In genomic region chr10:54284526-54285193, GRCh38 we compare ENCODE assay signal across 27 cellular contexts.
DNase-seq lines count a peak whose midpoint lies in the region; ATAC-seq, FAIRE-seq and TF ChIP-seq lines count a peak whose summit lies in the region.
"Had no signal": no experiment of that assay in that cellular context is flagged by ENCODE, and none has a peak within 500 bp of the region (broad histone marks: within the 10 kb centered on the region; RNA-seq: fewer than 3 reads in every experiment).

No MANE protein-coding gene starts in this region.

- H3K4me1 ChIP-seq in RWPE2 (ENCODE audit: insufficient read depth, poor library complexity, severe bottlenecking), result no peaks in the 10 kb centered on the region
- H3K4me1 ChIP-seq: stomach had no signal

- FAIRE-seq in bronchial epithelial cell (lab: Jason Lieb, UNC), result no peak
- FAIRE-seq: endothelial cell of umbilical vein had no signal

- H3K4me3 ChIP-seq in RWPE2 (ENCODE audit: severe bottlenecking) (no peak overlapping the region), bronchial epithelial cell (ENCODE audit: low read depth, low read length) (no peak overlapping the region)
- H3K4me3 ChIP-seq: stomach had no signal

- no peak for TF ChIP-seq CTCF in RWPE2 (IDR thresholded peaks at IDR 0.05; ENCODE audit: poor library complexity, severe bottlenecking)
- TF ChIP-seq CTCF in bronchial epithelial cell (IDR thresholded peaks at IDR 0.05; ENCODE audit: insufficient read depth, low read length, severe bottlenecking), result no peak

- H3K9me3 ChIP-seq in RWPE2 (ENCODE audit: severe bottlenecking), result no peaks in the 10 kb centered on the region
- H3K9me3 ChIP-seq: SK-N-SH had no signal

- ATAC-seq in RWPE2 (ENCODE audit: low read depth), result peak; percentile 42; the same call in 2 of the 3 replicates
- ATAC-seq in HG03097 (IDR thresholded peaks at IDR 0.05; ENCODE audit: low FRiP score, unreplicated experiment), result no peak
- ATAC-seq: activated CD8-positive, alpha-beta memory T cell treated with anti-CD3 and anti-CD28 coated beads, Interleukin-2, amount 10 ng/mL, durations not matched to agents 7 days and 5 days; activated naive CD4-positive, alpha-beta T cell treated with anti-CD3 and anti-CD28 coated beads, Interleukin-2, amount 50 U/mL, for 72 hours; natural killer cell treated with Interleukin-12 subunit alpha and Interleukin-12 subunit beta and Interleukin-15 and Interleukin-18, amount 100 ng/mL, for 72 hours had no signal

- no peak overlapping the region for H3K27ac ChIP-seq in RWPE2 (ENCODE audit: poor library complexity, severe bottlenecking)
- H3K27ac ChIP-seq: C4-2B, KMS-11, stomach, WERI-Rb-1 had no signal

- H3K27me3 ChIP-seq in RWPE2 (ENCODE audit: insufficient read depth, poor library complexity, severe bottlenecking), result no peaks in the 10 kb centered on the region
- no peaks in the 10 kb centered on the region for H3K27me3 ChIP-seq in bronchial epithelial cell (ENCODE audit: control insufficient read depth, insufficient read depth, low read length)
- H3K27me3 ChIP-seq: stomach had no signal

- DNase-seq in HT-29 (ENCODE audit: low spot score), result peak; percentile 31
- no peak for DNase-seq in RWPE2 (ENCODE audit: low spot score)
- DNase-seq in bronchial epithelial cell (ENCODE audit: low read depth), result peak; percentile 29
- DNase-seq in non-pigmented ciliary epithelial cell (ENCODE audit: low read depth), result peak; percentile 22
- no peak for DNase-seq in NCI-H1092 treated with DMSO at 0.1 percent for 48 hours (lab: John Stamatoyannopoulos, UW)
- no peak for DNase-seq in GDM1 (lab: John Stamatoyannopoulos, UW)
- DNase-seq in COLO829 (ENCODE audit: low spot score), result no peak
- DNase-seq: activated CD4-positive, alpha-beta T cell treated with anti-CD3 and anti-CD28 coated beads, Interleukin-2, amount 10 ng/mL, durations not matched to agents 24 days and 14 days; activated CD8-positive, alpha-beta memory T cell treated with anti-CD3 and anti-CD28 coated beads, Interleukin-2, amount 10 ng/mL, durations not matched to agents 7 days and 5 days; anterior cingulate cortex; cerebellar nuclear complex; immature natural killer cell; NCI-H1694; NCI-H2171; NCI-H524 treated with DMSO at 0.1 percent for 48 hours; RPMI8226; SK-N-SH; stimulated activated CD8-positive, alpha-beta memory T cell treated with anti-CD3 and anti-CD28 coated beads, Interleukin-4, amount 100 ng/mL, for 48 hours; stomach; trophoblast cell; WERI-Rb-1 had no signal

- no peaks in the 10 kb centered on the region for H3K36me3 ChIP-seq in RWPE2 (ENCODE audit: low read depth)
- no peaks in the 10 kb centered on the region for H3K36me3 ChIP-seq in bronchial epithelial cell (ENCODE audit: control insufficient read depth, insufficient read depth, low read length)
- H3K36me3 ChIP-seq: stomach, WERI-Rb-1 had no signal

Comparison
In these comparisons a context has a peak if more than half of its experiments do, and no peak if none do; other contexts are left out.
1. DNase-seq: peak in HT-29 (single experiment), bronchial epithelial cell (single experiment) and non-pigmented ciliary epithelial cell (single experiment); none in RWPE2 (single experiment), NCI-H1092 treated with DMSO at 0.1 percent for 48 hours (single experiment), GDM1 (single experiment) and COLO829 (single experiment).